Comparison of ENCODE assay signal across 8 cellular contexts in genomic region chr15:67254238-67255175, GRCh38. TPM values are rescaled to one million over a fixed set of nuclear protein-coding genes. Genes with fewer than 3 reads are reported as not detected.
DNase-seq lines count a peak whose midpoint lies in the region; ATAC-seq and TF ChIP-seq lines count a peak whose summit lies in the region.

Gene AAGAB, minus strand, starts transcription at chr15:67254661. Its CDS starts 30 bp downstream, at chr15:67254631.
Gene IQCH, plus strand, starts transcription at chr15:67254786. Its CDS starts 111 bp downstream, at chr15:67254897.

- intact Hi-C loops in PC-9 (cut with micrococcal nuclease; ENCODE audit: unreplicated experiment) = loop anchor here (1.0 to 5.0 kb wide), 3 partner anchors 107 to 307 kb away; no protein-coding TSS in a partner anchor
- intact Hi-C loops in esophagus muscularis mucosa (cut with DNase I) = loop anchor here (5.0 kb wide), 1 partner anchor 57 kb away; no protein-coding TSS in a partner anchor

- peak within 1 kb of the TSS; percentile 86 for H3K4me2 ChIP-seq in PC-9

- H3K4me3 ChIP-seq in PC-9 (peak within 1 kb of the TSS; percentile 99), esophagus muscularis mucosa (peak within 1 kb of the TSS; percentile 81 to 88 (median 86)), muscle layer of colon (ENCODE audit: low read depth in 1 of 2, low read length in 2 of 2) (peak within 1 kb of the TSS; percentile 43 to 92)

- H3K27me3 ChIP-seq in PC-9 (ENCODE audit: insufficient read depth, low read depth) (no peaks in the 10 kb centered on the region), esophagus muscularis mucosa (no peaks in the 10 kb centered on the region), muscle layer of colon (ENCODE audit: control insufficient read depth in 1 of 2, insufficient read depth in 2 of 2, low read length in 2 of 2) (no peaks in the 10 kb centered on the region)

- peak; percentile 85 for DNase-seq in DMS53 treated with DMSO at 0.1 percent for 48 hours (lab: John Stamatoyannopoulos, UW; ENCODE audit: unreplicated experiment)
- DNase-seq in KBM-7 = peak; percentile 100
- peak; percentile 88 to 99 for DNase-seq in PC-9
- DNase-seq in activated T-cell treated with anti-CD3 and anti-CD28 coated beads, Interleukin-2, amount 50 U/mL, for 48 hours = peak; percentile 99 to 100
- peak; percentile 99 for DNase-seq in esophagus muscularis mucosa (ENCODE audit: extremely low spot score)
- DNase-seq in stimulated activated CD8-positive, alpha-beta memory T cell treated with anti-CD3 and anti-CD28 coated beads, Interleukin-7, amount 100 ng/mL, for 1 hour (ENCODE audit: low read depth in 2 of 2) = peak; percentile 97 to 99

- no peaks in the 10 kb centered on the region for H3K9me2 ChIP-seq in PC-9 (ENCODE audit: insufficient read depth)

- H3K9ac ChIP-seq in muscle layer of colon (ENCODE audit: low read length) = peak within 1 kb of the TSS; percentile 91

- no peaks in the 10 kb centered on the region for H4K20me1 ChIP-seq in PC-9 (ENCODE audit: insufficient read depth)

- H3K4me1 ChIP-seq in PC-9 (replicated peaks; ENCODE audit: insufficient read depth) (peaks cover 14% of the 10 kb centered on the region), esophagus muscularis mucosa (peaks cover 9 to 21% (median 19%) of the 10 kb centered on the region in 4 donors), muscle layer of colon (ENCODE audit: insufficient read depth, low read length) (peaks cover 22% of the 10 kb centered on the region)

- peaks cover 18% of the 10 kb centered on the region for H3F3A ChIP-seq in PC-9 (ENCODE audit: insufficient read depth, low read depth)

- TF ChIP-seq EP300 in esophagus muscularis mucosa (IDR thresholded peaks at IDR 0.05) = no peak

- H3K79me2 ChIP-seq in PC-9 (ENCODE audit: low read depth) = peaks cover 49% of the 10 kb centered on the region

- no peak for TF ChIP-seq CTCF in PC-9 (conservative IDR thresholded peaks at IDR 0.05)
- peak in 1 of 3 experiments; percentile 27 for TF ChIP-seq CTCF in esophagus muscularis mucosa (IDR thresholded peaks at IDR 0.05)

- H2AFZ ChIP-seq in PC-9 = peak within 1 kb of the TSS; percentile 90

- CTCF ChIA-PET in PC-9 (lab: Charles Lee) = interaction anchor here (0.7 kb wide), 1 partner anchor 700 kb away, joined by 4 read pairs; no protein-coding TSS in a partner anchor

- peak; percentile 90 for ATAC-seq in GM21723 (IDR thresholded peaks at IDR 0.05; ENCODE audit: unreplicated experiment)

- 0% methylated on average over 29 of the region's 76 CpGs for WGBS in esophagus muscularis mucosa

- peak; percentile 64 for TF ChIP-seq POLR2A in esophagus muscularis mucosa (IDR thresholded peaks at IDR 0.05; ENCODE audit: low read depth)

- H3K9me3 ChIP-seq in PC-9 (ENCODE audit: insufficient read depth, low read depth) (no peaks in the 10 kb centered on the region), esophagus muscularis mucosa (no peaks in the 10 kb centered on the region), muscle layer of colon (ENCODE audit: low read length) (no peaks in the 10 kb centered on the region)

- POLR2A ChIA-PET in PC-9 (lab: Charles Lee; ENCODE audit: unreplicated experiment) = interaction anchor here (0.7 kb wide), 1 partner anchor 129 kb away, joined by 4 read pairs; no protein-coding TSS in a partner anchor

- in situ Hi-C loops in KBM-7 (cut with MboI; ENCODE audit: low pct_unique_long_range_greater_than_20kb, low sequenced_read_pairs) = no loop called here

- H3K27ac ChIP-seq in PC-9 (peak within 1 kb of the TSS; percentile 86), esophagus muscularis mucosa (replicated peaks in 1 of 4) (peak within 1 kb of the TSS; percentile 86 to 94 (median 90)), muscle layer of colon (ENCODE audit: low read depth, low read length) (peak within 1 kb of the TSS; percentile 55)

- BruUV-seq in PC-9 (replicated peaks; lab: Mats Ljungman, UMichigan) = no TSS peak

- H3K36me3 ChIP-seq in PC-9 (ENCODE audit: low read depth) = no peaks in the 10 kb centered on the region; the same call in 1 of the 2 replicates
- H3K36me3 ChIP-seq in esophagus muscularis mucosa = no peaks in the 10 kb centered on the region
- no peaks in the 10 kb centered on the region for H3K36me3 ChIP-seq in muscle layer of colon (ENCODE audit: insufficient read depth, low read length)

RNA-seq across cellular contexts. Expression of gene AAGAB, which starts in this region (rescaled TPM):
- 42.2 and 56.5 TPM in 2 replicates for total RNA-seq in PC-9 (2021)
- 10 to 100 TPM; 21.3 to 37.8 (median 29.0) TPM for total RNA-seq in esophagus muscularis mucosa

RNA-seq across cellular contexts. Expression of gene IQCH, which starts in this region (rescaled TPM):
- total RNA-seq in PC-9 (2021) (7.5 and 8.6 TPM in 2 replicates), esophagus muscularis mucosa (1 to 10 TPM in 2 of 4 donors, under 1 TPM in 2; 0.58 to 2.4 (median 1.2) TPM)

Comparison
In these comparisons a context has a peak if more than half of its experiments do, and no peak if none do; other contexts are left out.
1. Peak in every context shown above with its lines: DNase-seq, ATAC-seq, H3K4me3 ChIP-seq and H3K27ac ChIP-seq.